Comparison of ENCODE assay signal across 9 cellular contexts in the genomic region with DNA sequence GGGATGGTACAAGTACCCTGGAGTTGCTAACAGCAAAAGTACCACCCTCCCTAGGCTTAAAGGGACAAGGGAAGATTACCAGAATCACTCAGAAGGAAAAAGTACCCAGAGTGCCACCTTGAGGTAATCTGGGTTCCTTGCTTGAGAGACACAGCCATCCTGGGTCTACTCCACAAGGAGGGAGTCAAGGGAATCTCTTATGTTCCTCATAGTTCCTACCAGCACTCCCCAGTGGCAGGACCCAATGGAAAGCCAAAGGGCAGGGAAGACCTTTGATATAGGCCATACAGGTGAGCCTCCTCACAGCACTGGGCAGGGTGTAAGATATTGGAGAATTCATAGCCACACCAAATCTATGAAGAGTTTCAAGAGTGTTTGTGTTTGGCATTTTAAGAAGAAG. TPM values are rescaled to one million over a fixed set of nuclear protein-coding genes. Genes with fewer than 3 reads are reported as not detected.
DNase-seq lines count a peak whose midpoint lies in the region; ATAC-seq and TF ChIP-seq lines count a peak whose summit lies in the region.
"Had no signal": no experiment of that assay in that cellular context is flagged by ENCODE, and none has a peak within 500 bp of the region (broad histone marks: within the 10 kb centered on the region; RNA-seq: fewer than 3 reads in every experiment).

No MANE protein-coding gene starts in this region.

- no peaks in the 10 kb centered on the region for H3K9me2 ChIP-seq in OCI-LY7 (ENCODE audit: insufficient read depth, low read length)

- BruUV-seq in OCI-LY7 (replicated peaks; lab: Mats Ljungman, UMichigan) (no TSS peak), mammary epithelial cell (replicated peaks; lab: Mats Ljungman, UMichigan) (no TSS peak)

- intact Hi-C loops in OCI-LY7 (cut with micrococcal nuclease; ENCODE audit: unreplicated experiment) (no loop called here), mammary epithelial cell (cut with micrococcal nuclease) (loop anchor here (5.0 kb wide), 1 partner anchor 549 kb away; no protein-coding TSS in a partner anchor)

- no peak overlapping the region for H3K4me2 ChIP-seq in OCI-LY7 (ENCODE audit: low read length)
- H3K4me2 ChIP-seq in mammary epithelial cell (ENCODE audit: insufficient read depth, low read depth, low read length): no peak overlapping the region

- DNase-seq in DMS 273 (lab: John Stamatoyannopoulos, UW; ENCODE audit: unreplicated experiment) (peak; percentile 50), DMS 273 treated with DMSO at 0.1 percent for 48 hours (lab: John Stamatoyannopoulos, UW) (no peak), OCI-LY7 (ENCODE audit: low spot score) (peak; percentile 4), mammary epithelial cell (peak; percentile 17), caudate nucleus (lab: John Stamatoyannopoulos, UW) (no peak)
- DNase-seq in stimulated activated CD4-positive, alpha-beta T cell treated with anti-CD3 and anti-CD28 coated beads, Interleukin-2, amount 100 ng/mL, for 4 hours (ENCODE audit: low read depth): peak; percentile 39
- DNase-seq: NCI-H2107 had no signal

- H3K27ac ChIP-seq in OCI-LY7 (ENCODE audit: low read depth, low read length, poor library complexity, severe bottlenecking): no peak overlapping the region
- no peak overlapping the region for H3K27ac ChIP-seq in mammary epithelial cell (ENCODE audit: insufficient read depth, low read depth, low read length)
- H3K27ac ChIP-seq in caudate nucleus (ENCODE audit: low read depth, low read length): no peak overlapping the region

- ATAC-seq in GM21360 (IDR thresholded peaks at IDR 0.05; ENCODE audit: unreplicated experiment) (no peak), HG02623 (IDR thresholded peaks at IDR 0.05; ENCODE audit: unreplicated experiment) (no peak)

- POLR2A ChIA-PET in OCI-LY7 (lab: Charles Lee): no interaction called here

- H3K4me1 ChIP-seq in OCI-LY7 (ENCODE audit: insufficient read depth, low read length, poor library complexity, severe bottlenecking): no peaks in the 10 kb centered on the region
- no peaks in the 10 kb centered on the region for H3K4me1 ChIP-seq in mammary epithelial cell (ENCODE audit: insufficient read depth, low read length)

- CTCF ChIA-PET in OCI-LY7 (lab: Charles Lee; ENCODE audit: unreplicated experiment) (no interaction called here), mammary epithelial cell (lab: Charles Lee; ENCODE audit: low non-redundant PET) (no interaction called here)

- in situ Hi-C loops in mammary epithelial cell (cut with MboI; ENCODE audit: low sequenced_read_pairs in 2 of 2): no loop called here

- H3K9me3 ChIP-seq in OCI-LY7 (ENCODE audit: low read length): no peaks in the 10 kb centered on the region
- H3K9me3 ChIP-seq in mammary epithelial cell (replicated peaks; ENCODE audit: insufficient read depth, low read length): no peaks in the 10 kb centered on the region

- H3K9ac ChIP-seq in mammary epithelial cell (ENCODE audit: insufficient read depth, low read length): no peak overlapping the region

- H3K4me3 ChIP-seq in OCI-LY7 (ENCODE audit: low read depth, low read length, poor library complexity, severe bottlenecking) (no peak overlapping the region), mammary epithelial cell (replicated peaks in 1 of 3; ENCODE audit: insufficient read depth in 1 of 3, low read depth in 2 of 3, low read length in 3 of 3) (no peak overlapping the region)

- no peaks in the 10 kb centered on the region for H3K79me2 ChIP-seq in OCI-LY7 (ENCODE audit: insufficient read depth, low read depth, low read length)
- no peaks in the 10 kb centered on the region for H3K79me2 ChIP-seq in mammary epithelial cell (ENCODE audit: insufficient read depth, low read length)

- peak; percentile 51 for TF ChIP-seq CTCF in OCI-LY7 (conservative IDR thresholded peaks at IDR 0.05; ENCODE audit: low read length)
- peak in 1 of 2 donors; percentile 56 for TF ChIP-seq CTCF in mammary epithelial cell (conservative IDR thresholded peaks at IDR 0.05 in 1 of 2, IDR thresholded peaks at IDR 0.05 in 1 of 2; ENCODE audit: extremely low read depth in 1 of 2, insufficient read depth in 1 of 2, low read depth in 1 of 2, low read length in 2 of 2)

- H3K36me3 ChIP-seq in OCI-LY7 (ENCODE audit: insufficient read depth, low read length) (no peaks in the 10 kb centered on the region), mammary epithelial cell (ENCODE audit: insufficient read depth, low read length) (no peaks in the 10 kb centered on the region)

- H2AFZ ChIP-seq in OCI-LY7 (ENCODE audit: low read length): no peak overlapping the region
- H2AFZ ChIP-seq in mammary epithelial cell (ENCODE audit: low read depth, low read length): no peak overlapping the region

- H4K20me1 ChIP-seq in OCI-LY7 (ENCODE audit: insufficient read depth, low read length): no peaks in the 10 kb centered on the region
- H4K20me1 ChIP-seq in mammary epithelial cell (ENCODE audit: insufficient read depth, low read length): no peaks in the 10 kb centered on the region

- dilution Hi-C loops in mammary epithelial cell (cut with HindIII; ENCODE audit: low sequenced_read_pairs): no loop called here

- H3K27me3 ChIP-seq in mammary epithelial cell (ENCODE audit: insufficient read depth, low read length): peaks cover 2% of the 10 kb centered on the region

RNA-seq across cellular contexts. Expression of a gene that starts 5.7 kb away (rescaled TPM):
- not detected in 2 replicates for total RNA-seq in OCI-LY7 (2014; rRNA removed; shearing (Covaris generic))
- not detected in 2 replicates for total RNA-seq in OCI-LY7 (2022)
- not detected for total RNA-seq in mammary epithelial cell
- polyA plus RNA-seq in mammary epithelial cell: not detected
- polyA minus RNA-seq in mammary epithelial cell: not detected

Comparison
In these comparisons a context has a peak if more than half of its experiments do, and no peak if none do; other contexts are left out.
1. DNase-seq: peak in DMS 273 (single experiment), OCI-LY7 (single experiment), mammary epithelial cell (single experiment) and stimulated activated CD4-positive, alpha-beta T cell treated with anti-CD3 and anti-CD28 coated beads, Interleukin-2, amount 100 ng/mL, for 4 hours (single experiment); none in DMS 273 treated with DMSO at 0.1 percent for 48 hours (single experiment) and caudate nucleus (0 of 61).